ENCODE assay signal across 24 cellular contexts in the genomic region with DNA sequence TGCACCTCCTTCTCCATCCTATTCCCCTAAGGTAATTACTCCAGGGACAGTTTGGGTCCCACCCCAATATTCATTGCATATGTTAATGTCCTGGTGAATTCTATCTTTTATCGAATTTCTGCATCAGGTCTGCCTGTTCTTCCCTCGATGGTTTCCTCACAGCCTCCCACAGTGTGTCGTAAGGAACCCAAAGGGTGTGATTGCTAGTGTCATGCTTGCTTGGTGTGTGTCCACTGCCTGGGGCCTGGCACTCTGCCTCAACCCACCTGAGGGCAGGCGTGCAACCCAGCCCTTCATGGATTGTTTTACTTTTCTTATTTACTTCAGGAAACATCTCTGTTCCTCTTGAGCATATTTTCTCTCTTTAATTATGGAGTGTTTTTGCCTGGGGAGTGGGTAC.
"Had no signal": no experiment of that assay in that cellular context is flagged by ENCODE, and none has a peak within 500 bp of the region (broad histone marks: within the 10 kb centered on the region; RNA-seq: fewer than 3 reads in every experiment).

No MANE protein-coding gene starts in this region.

- H3K36me3 Mint-ChIP-seq: activated naive CD8-positive, alpha-beta T cell treated with anti-CD3 and anti-CD28 coated beads for 36 hours; naive thymus-derived CD4-positive, alpha-beta T cell; type B pancreatic cell had no signal

- DNase-seq: activated CD4-positive, alpha-beta T cell treated with anti-CD3 and anti-CD28 coated beads for 36 hours; activated CD4-positive, alpha-beta T cell treated with anti-CD3 and anti-CD28 coated beads, Interleukin-2, amount 50 U/mL, for 48 hours; activated naive CD4-positive, alpha-beta T cell; activated naive CD8-positive, alpha-beta T cell treated with anti-CD3 and anti-CD28 coated beads for 36 hours; activated T-cell treated with anti-CD3 and anti-CD28 coated beads, Interleukin-2, amount 50 U/mL, for 1 hour; amygdala; body of pancreas; caudate nucleus; endodermal cell; foreskin melanocyte; hypothalamus; kidney; naive thymus-derived CD4-positive, alpha-beta T cell; right lobe of liver; small intestine; stimulated activated CD4-positive, alpha-beta T cell treated with anti-CD3 and anti-CD28 coated beads, Interleukin-15, amount 100 ng/mL, for 24 hours; stimulated activated CD4-positive, alpha-beta T cell treated with anti-CD3 and anti-CD28 coated beads, Interleukin-2, amount 100 ng/mL, for 48 hours; stimulated activated naive CD8-positive, alpha-beta T cell treated with anti-CD3 and anti-CD28 coated beads, Interleukin-15, amount 100 ng/mL, for 72 hours had no signal

- H3K9me3 Mint-ChIP-seq: activated T-helper 17 cell treated with anti-CD3 and anti-CD28 coated beads, Interleukin-2, amount 50 U/mL, for 72 hours; type B pancreatic cell had no signal

- H3K4me3 Mint-ChIP-seq: activated CD4-positive, alpha-beta T cell treated with anti-CD3 and anti-CD28 coated beads for 36 hours; activated naive CD8-positive, alpha-beta T cell treated with anti-CD3 and anti-CD28 coated beads for 36 hours; activated T-helper 17 cell treated with anti-CD3 and anti-CD28 coated beads, Interleukin-2, amount 50 U/mL, for 72 hours; endodermal cell; naive thymus-derived CD4-positive, alpha-beta T cell; stimulated activated naive CD8-positive, alpha-beta T cell treated with anti-CD3 and anti-CD28 coated beads, Interleukin-15, amount 100 ng/mL, for 72 hours; T-helper 2 cell treated with Interferon-gamma antibody and Interleukin-4, amounts not matched to agents 5 μg/mL and 100 μg/mL, for 36 hours; type B pancreatic cell had no signal

- H3K36me3 ChIP-seq: right lobe of liver had no signal

- H3K27me3 ChIP-seq: body of pancreas, right lobe of liver had no signal

- H3K9ac ChIP-seq: parathyroid adenoma had no signal

- H3K4me3 ChIP-seq: body of pancreas, right lobe of liver had no signal

- H3K9me3 ChIP-seq: body of pancreas, right lobe of liver had no signal

- ATAC-seq: activated CD4-positive, alpha-beta T cell treated with anti-CD3 and anti-CD28 coated beads for 36 hours; activated T-helper 17 cell treated with anti-CD3 and anti-CD28 coated beads, Interleukin-2, amount 50 U/mL, for 72 hours; body of pancreas; left lobe of liver; naive thymus-derived CD4-positive, alpha-beta T cell; right lobe of liver; stimulated activated naive CD8-positive, alpha-beta T cell treated with anti-CD3 and anti-CD28 coated beads, Interleukin-15, amount 100 ng/mL, for 72 hours had no signal

- H3K27ac ChIP-seq: body of pancreas, epithelial cell of prostate, parathyroid adenoma, right lobe of liver had no signal

- H3K27me3 Mint-ChIP-seq: activated naive CD8-positive, alpha-beta T cell treated with anti-CD3 and anti-CD28 coated beads for 36 hours; activated T-helper 17 cell treated with anti-CD3 and anti-CD28 coated beads, Interleukin-2, amount 50 U/mL, for 72 hours; stimulated activated naive CD8-positive, alpha-beta T cell treated with anti-CD3 and anti-CD28 coated beads, Interleukin-15, amount 100 ng/mL, for 72 hours; type B pancreatic cell had no signal

- H3K4me1 Mint-ChIP-seq: activated T-helper 17 cell treated with anti-CD3 and anti-CD28 coated beads, Interleukin-2, amount 50 U/mL, for 72 hours; stimulated activated naive CD8-positive, alpha-beta T cell treated with anti-CD3 and anti-CD28 coated beads, Interleukin-15, amount 100 ng/mL, for 72 hours had no signal

- H3K4me1 ChIP-seq: right lobe of liver had no signal

- H3K27ac Mint-ChIP-seq: activated CD4-positive, alpha-beta T cell treated with anti-CD3 and anti-CD28 coated beads for 36 hours; activated naive CD8-positive, alpha-beta T cell treated with anti-CD3 and anti-CD28 coated beads for 36 hours; activated T-helper 17 cell treated with anti-CD3 and anti-CD28 coated beads, Interleukin-2, amount 50 U/mL, for 72 hours; endodermal cell; naive thymus-derived CD4-positive, alpha-beta T cell; stimulated activated naive CD8-positive, alpha-beta T cell treated with anti-CD3 and anti-CD28 coated beads, Interleukin-15, amount 100 ng/mL, for 72 hours; T-helper 2 cell treated with Interferon-gamma antibody and Interleukin-4, amounts not matched to agents 5 μg/mL and 100 μg/mL, for 36 hours; type B pancreatic cell had no signal
